In the genomic region with DNA sequence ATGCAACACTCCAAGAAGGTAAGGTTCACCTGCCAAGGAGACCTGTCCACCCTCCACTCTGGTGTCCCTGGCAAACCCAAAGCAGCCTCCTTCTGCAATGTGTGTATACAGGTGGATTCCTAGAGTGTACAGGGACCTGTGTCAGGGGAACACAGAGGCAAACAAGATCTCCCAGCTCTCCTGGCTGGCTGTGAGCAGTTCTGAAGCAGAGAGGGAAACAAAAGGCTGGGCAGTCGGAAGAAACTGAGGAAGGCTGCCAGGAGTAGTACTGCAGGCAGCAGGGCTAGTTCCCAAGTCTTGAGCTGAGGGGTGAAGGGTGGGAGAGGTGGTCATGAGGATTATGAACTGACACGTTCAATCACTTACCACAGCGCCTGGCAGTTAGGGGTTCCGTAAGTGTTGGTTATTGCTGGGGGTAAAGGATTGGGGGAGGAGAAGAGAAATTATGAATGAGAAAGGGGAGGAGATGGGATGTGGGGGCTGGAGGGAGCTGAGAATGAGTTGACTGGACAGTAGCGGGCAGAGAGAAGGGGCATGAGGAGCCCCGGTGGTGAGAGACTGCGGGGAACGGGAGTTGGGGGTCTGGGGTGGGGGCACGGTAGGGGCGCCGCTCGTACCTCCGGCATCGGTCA, we compare ENCODE assay signal across 8 cellular contexts. TPM values are rescaled to one million over a fixed set of nuclear protein-coding genes. Genes with fewer than 3 reads are reported as not detected.
DNase-seq lines count a peak whose midpoint lies in the region; ATAC-seq lines count a peak whose summit lies in the region.

No MANE protein-coding gene starts in this region.

- H3K36me3 Mint-ChIP-seq in activated T-cell treated with anti-CD3 and anti-CD28 coated beads, Interleukin-2, amount 50 U/mL, for 4 hours (ENCODE audit: insufficient read depth): peaks cover 20% of the 10 kb centered on the region
- H3K36me3 Mint-ChIP-seq in activated CD4-positive, alpha-beta memory T cell treated with anti-CD3 and anti-CD28 coated beads, Interleukin-2, amount 10 ng/mL, durations not matched to agents 7 days and 5 days (ENCODE audit: low read depth): peaks cover 25% of the 10 kb centered on the region

- H3K36me3 ChIP-seq in skeletal muscle tissue (ENCODE audit: control insufficient read depth in 3 of 3, insufficient read depth in 3 of 3, low read length in 3 of 3): peaks cover 5 to 11% (median 10%) of the 10 kb centered on the region in 3 donors

- H3K9me3 ChIP-seq in skeletal muscle tissue (ENCODE audit: control insufficient read depth in 3 of 3, low read length in 3 of 3): no peaks in the 10 kb centered on the region

- no peak overlapping the region for H3K27ac ChIP-seq in skeletal muscle tissue (ENCODE audit: low read depth, low read length)

- peaks cover 48% of the 10 kb centered on the region for H3K4me1 Mint-ChIP-seq in activated T-cell treated with anti-CD3 and anti-CD28 coated beads, Interleukin-2, amount 50 U/mL, for 4 hours (ENCODE audit: low read depth)
- peaks cover 42% of the 10 kb centered on the region for H3K4me1 Mint-ChIP-seq in activated CD4-positive, alpha-beta memory T cell treated with anti-CD3 and anti-CD28 coated beads, Interleukin-2, amount 10 ng/mL, durations not matched to agents 7 days and 5 days

- no peak for DNase-seq in activated T-cell treated with anti-CD3 and anti-CD28 coated beads, Interleukin-2, amount 50 U/mL, for 4 hours
- DNase-seq in activated T-cell treated with anti-CD3 and anti-CD28 coated beads, Interleukin-2, amount 50 U/mL, for 1 hour: no peak
- no peak for DNase-seq in activated CD4-positive, alpha-beta memory T cell treated with anti-CD3 and anti-CD28 coated beads, Interleukin-2, amount 10 ng/mL, durations not matched to agents 7 days and 5 days

- H3K27me3 Mint-ChIP-seq in activated T-cell treated with anti-CD3 and anti-CD28 coated beads, Interleukin-2, amount 50 U/mL, for 4 hours (ENCODE audit: low read depth): no peaks in the 10 kb centered on the region
- no peaks in the 10 kb centered on the region for H3K27me3 Mint-ChIP-seq in activated CD4-positive, alpha-beta memory T cell treated with anti-CD3 and anti-CD28 coated beads, Interleukin-2, amount 10 ng/mL, durations not matched to agents 7 days and 5 days

- peak overlapping the region; percentile 71 to 92 (median 78) for H3K9ac ChIP-seq in skeletal muscle tissue (ENCODE audit: low read depth in 1 of 3, low read length in 3 of 3)

- POLR2A ChIA-PET in activated CD4-positive, alpha-beta memory T cell treated with anti-CD3 and anti-CD28 coated beads, Interleukin-2, amount 10 ng/mL, durations not matched to agents 7 days and 5 days (lab: Charles Lee): interaction anchor here (0.8 to 3.1 kb wide), 16 partner anchors 9 to 225 kb away, joined by 3 to 30 read pairs (median 6); a partner anchor contains a TSS

- peak overlapping the region; percentile 62 for H3K27ac Mint-ChIP-seq in activated CD4-positive, alpha-beta memory T cell treated with anti-CD3 and anti-CD28 coated beads, Interleukin-2, amount 10 ng/mL, durations not matched to agents 7 days and 5 days

- CTCF ChIA-PET in activated CD4-positive, alpha-beta memory T cell treated with anti-CD3 and anti-CD28 coated beads, Interleukin-2, amount 10 ng/mL, durations not matched to agents 7 days and 5 days (lab: Charles Lee): interaction anchor here (0.5 to 1.7 kb wide), 8 partner anchors 9 to 245 kb away, joined by 3 to 10 read pairs (median 3); a partner anchor contains a TSS

- H3K4me1 ChIP-seq in skeletal muscle tissue (ENCODE audit: control insufficient read depth in 3 of 3, insufficient read depth in 3 of 3, low read length in 3 of 3): peaks cover 18 to 29% (median 19%) of the 10 kb centered on the region in 3 donors

- ATAC-seq in activated T-cell treated with anti-CD3 and anti-CD28 coated beads, Interleukin-2, amount 50 U/mL, for 4 hours: peak in 1 of 2 donors; percentile 6
- no peak for ATAC-seq in GM18520 (IDR thresholded peaks at IDR 0.05; ENCODE audit: unreplicated experiment)
- ATAC-seq in HG02840 (IDR thresholded peaks at IDR 0.05; ENCODE audit: low FRiP score, unreplicated experiment): no peak
- no peak for ATAC-seq in GM21447 (IDR thresholded peaks at IDR 0.05; ENCODE audit: unreplicated experiment)

- H3K4me3 ChIP-seq in iPS-11a (ENCODE audit: low read depth, low read length) (peak overlapping the region; percentile 87), skeletal muscle tissue (ENCODE audit: low read length in 3 of 3) (peak overlapping the region; percentile 80 to 95 (median 89))

- no peaks in the 10 kb centered on the region for H3K27me3 ChIP-seq in skeletal muscle tissue (ENCODE audit: control insufficient read depth in 3 of 3, insufficient read depth in 3 of 3, low read length in 3 of 3)

- no peaks in the 10 kb centered on the region for H3K9me3 Mint-ChIP-seq in activated T-cell treated with anti-CD3 and anti-CD28 coated beads, Interleukin-2, amount 50 U/mL, for 4 hours
- H3K9me3 Mint-ChIP-seq in activated CD4-positive, alpha-beta memory T cell treated with anti-CD3 and anti-CD28 coated beads, Interleukin-2, amount 10 ng/mL, durations not matched to agents 7 days and 5 days: no peaks in the 10 kb centered on the region

- peak overlapping the region; percentile 91 for H3K4me3 Mint-ChIP-seq in activated T-cell treated with anti-CD3 and anti-CD28 coated beads, Interleukin-2, amount 50 U/mL, for 4 hours
- H3K4me3 Mint-ChIP-seq in activated CD4-positive, alpha-beta memory T cell treated with anti-CD3 and anti-CD28 coated beads, Interleukin-2, amount 10 ng/mL, durations not matched to agents 7 days and 5 days: peak overlapping the region; percentile 87

RNA-seq across cellular contexts. Expression of a gene that starts 0.7 kb away (rescaled TPM):
- 10 to 100 TPM; 42.7 to 45.4 (median 44.1) TPM for total RNA-seq in activated T-cell treated with anti-CD3 and anti-CD28 coated beads, Interleukin-2, amount 50 U/mL, for 4 hours
- total RNA-seq in activated CD4-positive, alpha-beta memory T cell treated with anti-CD3 and anti-CD28 coated beads, Interleukin-2, amount 10 ng/mL, durations not matched to agents 7 days and 5 days: 10 to 100 TPM; 34.5 to 36.0 TPM
- total RNA-seq in skeletal muscle tissue: 4.2 TPM

RNA-seq across cellular contexts. Expression of a gene that starts 25.0 kb away (rescaled TPM):
- total RNA-seq in activated T-cell treated with anti-CD3 and anti-CD28 coated beads, Interleukin-2, amount 50 U/mL, for 4 hours: 1 to 10 TPM; 2.1 to 3.4 (median 3.2) TPM
- under 1 TPM in 1 of 2 experiments, not detected in 1; 0.15 TPM for total RNA-seq in activated CD4-positive, alpha-beta memory T cell treated with anti-CD3 and anti-CD28 coated beads, Interleukin-2, amount 10 ng/mL, durations not matched to agents 7 days and 5 days
- not detected for total RNA-seq in skeletal muscle tissue

RNA-seq across cellular contexts. Expression of a gene that starts 25.9 kb away (rescaled TPM):
- under 1 TPM in 2 of 3 donors, not detected in 1; 0.18 to 0.33 TPM for total RNA-seq in activated T-cell treated with anti-CD3 and anti-CD28 coated beads, Interleukin-2, amount 50 U/mL, for 4 hours
- under 1 TPM; 0.08 to 0.13 TPM for total RNA-seq in activated CD4-positive, alpha-beta memory T cell treated with anti-CD3 and anti-CD28 coated beads, Interleukin-2, amount 10 ng/mL, durations not matched to agents 7 days and 5 days
- 2.1 TPM for total RNA-seq in skeletal muscle tissue

RNA-seq across cellular contexts. Expression of a gene that starts 36.6 kb away (rescaled TPM):
- total RNA-seq in activated T-cell treated with anti-CD3 and anti-CD28 coated beads, Interleukin-2, amount 50 U/mL, for 4 hours: 10 to 100 TPM; 19.3 to 30.8 (median 27.7) TPM
- total RNA-seq in activated CD4-positive, alpha-beta memory T cell treated with anti-CD3 and anti-CD28 coated beads, Interleukin-2, amount 10 ng/mL, durations not matched to agents 7 days and 5 days: 10 to 100 TPM; 68.9 to 78.7 TPM
- 35.0 TPM for total RNA-seq in skeletal muscle tissue

RNA-seq across cellular contexts. Expression of a gene that starts 48.4 kb away (rescaled TPM):
- total RNA-seq in activated T-cell treated with anti-CD3 and anti-CD28 coated beads, Interleukin-2, amount 50 U/mL, for 4 hours: 10 to 100 TPM; 34.9 to 37.9 (median 37.8) TPM
- total RNA-seq in activated CD4-positive, alpha-beta memory T cell treated with anti-CD3 and anti-CD28 coated beads, Interleukin-2, amount 10 ng/mL, durations not matched to agents 7 days and 5 days: 10 to 100 TPM; 44.2 TPM
- 35.0 TPM for total RNA-seq in skeletal muscle tissue
